ENCODE assay signal across 1 cellular context in the genomic region with DNA sequence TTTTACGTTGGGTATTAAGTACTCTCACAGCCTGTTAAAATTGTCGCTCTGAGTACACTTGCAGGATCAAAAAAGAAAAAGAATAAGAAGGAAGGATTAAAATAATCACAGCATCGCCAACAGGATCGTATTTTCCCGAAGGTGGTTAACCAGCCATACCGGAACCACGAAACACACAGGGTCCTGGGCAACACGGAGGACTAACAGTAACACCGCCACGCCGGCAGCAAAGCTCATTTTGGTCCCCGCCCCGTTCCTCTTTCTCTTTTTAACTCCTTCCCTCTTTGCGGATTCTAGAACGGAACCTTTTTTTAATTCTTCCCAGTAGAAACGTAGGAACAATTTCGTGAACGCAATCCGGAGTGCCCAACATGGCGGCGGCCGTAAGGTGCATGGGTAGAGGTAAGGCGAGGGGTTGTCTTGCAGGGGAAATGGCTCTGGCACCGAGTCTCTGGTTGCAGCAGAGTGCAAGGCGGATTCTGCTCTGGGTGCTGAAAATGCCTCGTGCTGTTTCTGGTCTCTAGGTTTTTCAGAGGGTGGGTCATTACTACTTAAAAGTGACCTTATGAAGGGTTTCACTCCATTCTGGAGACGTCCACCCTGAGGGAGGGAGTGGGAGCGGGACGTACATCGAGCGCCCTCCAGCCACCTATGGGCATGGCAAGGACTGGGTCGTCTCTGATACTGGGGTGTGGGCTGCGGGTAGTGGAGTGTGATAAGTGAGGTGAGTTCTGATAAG.
TF ChIP-seq lines count a peak whose summit lies in the region.

A gene (plus strand): TSS at position 353 of the 739 bp plus-strand sequence. CDS start 19 bp downstream, at position 372.

TF ChIP-seq in HepG2, 621 proteins besides CTCF, POLR2A, EP300 and RAD21 (continued from another document and continues in another):
- TF ChIP-seq, protein P1, sequence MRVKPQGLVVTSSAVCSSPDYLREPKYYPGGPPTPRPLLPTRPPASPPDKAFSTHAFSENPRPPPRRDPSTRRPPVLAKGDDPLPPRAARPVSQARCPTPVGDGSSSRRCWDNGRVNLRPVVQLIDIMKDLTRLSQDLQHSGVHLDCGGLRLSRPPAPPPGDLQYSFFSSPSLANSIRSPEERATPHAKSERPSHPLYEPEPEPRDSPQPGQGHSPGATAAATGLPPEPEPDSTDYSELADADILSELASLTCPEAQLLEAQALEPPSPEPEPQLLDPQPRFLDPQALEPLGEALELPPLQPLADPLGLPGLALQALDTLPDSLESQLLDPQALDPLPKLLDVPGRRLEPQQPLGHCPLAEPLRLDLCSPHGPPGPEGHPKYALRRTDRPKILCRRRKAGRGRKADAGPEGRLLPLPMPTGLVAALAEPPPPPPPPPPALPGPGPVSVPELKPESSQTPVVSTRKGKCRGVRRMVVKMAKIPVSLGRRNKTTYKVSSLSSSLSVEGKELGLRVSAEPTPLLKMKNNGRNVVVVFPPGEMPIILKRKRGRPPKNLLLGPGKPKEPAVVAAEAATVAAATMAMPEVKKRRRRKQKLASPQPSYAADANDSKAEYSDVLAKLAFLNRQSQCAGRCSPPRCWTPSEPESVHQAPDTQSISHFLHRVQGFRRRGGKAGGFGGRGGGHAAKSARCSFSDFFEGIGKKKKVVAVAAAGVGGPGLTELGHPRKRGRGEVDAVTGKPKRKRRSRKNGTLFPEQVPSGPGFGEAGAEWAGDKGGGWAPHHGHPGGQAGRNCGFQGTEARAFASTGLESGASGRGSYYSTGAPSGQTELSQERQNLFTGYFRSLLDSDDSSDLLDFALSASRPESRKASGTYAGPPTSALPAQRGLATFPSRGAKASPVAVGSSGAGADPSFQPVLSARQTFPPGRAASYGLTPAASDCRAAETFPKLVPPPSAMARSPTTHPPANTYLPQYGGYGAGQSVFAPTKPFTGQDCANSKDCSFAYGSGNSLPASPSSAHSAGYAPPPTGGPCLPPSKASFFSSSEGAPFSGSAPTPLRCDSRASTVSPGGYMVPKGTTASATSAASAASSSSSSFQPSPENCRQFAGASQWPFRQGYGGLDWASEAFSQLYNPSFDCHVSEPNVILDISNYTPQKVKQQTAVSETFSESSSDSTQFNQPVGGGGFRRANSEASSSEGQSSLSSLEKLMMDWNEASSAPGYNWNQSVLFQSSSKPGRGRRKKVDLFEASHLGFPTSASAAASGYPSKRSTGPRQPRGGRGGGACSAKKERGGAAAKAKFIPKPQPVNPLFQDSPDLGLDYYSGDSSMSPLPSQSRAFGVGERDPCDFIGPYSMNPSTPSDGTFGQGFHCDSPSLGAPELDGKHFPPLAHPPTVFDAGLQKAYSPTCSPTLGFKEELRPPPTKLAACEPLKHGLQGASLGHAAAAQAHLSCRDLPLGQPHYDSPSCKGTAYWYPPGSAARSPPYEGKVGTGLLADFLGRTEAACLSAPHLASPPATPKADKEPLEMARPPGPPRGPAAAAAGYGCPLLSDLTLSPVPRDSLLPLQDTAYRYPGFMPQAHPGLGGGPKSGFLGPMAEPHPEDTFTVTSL (CRISPR knock-in tag; IDR thresholded peaks at IDR 0.05; ENCODE audit: borderline replicate concordance) = peak; percentile 43; the same call in 1 of the 2 replicates
- TF ChIP-seq, protein P2, sequence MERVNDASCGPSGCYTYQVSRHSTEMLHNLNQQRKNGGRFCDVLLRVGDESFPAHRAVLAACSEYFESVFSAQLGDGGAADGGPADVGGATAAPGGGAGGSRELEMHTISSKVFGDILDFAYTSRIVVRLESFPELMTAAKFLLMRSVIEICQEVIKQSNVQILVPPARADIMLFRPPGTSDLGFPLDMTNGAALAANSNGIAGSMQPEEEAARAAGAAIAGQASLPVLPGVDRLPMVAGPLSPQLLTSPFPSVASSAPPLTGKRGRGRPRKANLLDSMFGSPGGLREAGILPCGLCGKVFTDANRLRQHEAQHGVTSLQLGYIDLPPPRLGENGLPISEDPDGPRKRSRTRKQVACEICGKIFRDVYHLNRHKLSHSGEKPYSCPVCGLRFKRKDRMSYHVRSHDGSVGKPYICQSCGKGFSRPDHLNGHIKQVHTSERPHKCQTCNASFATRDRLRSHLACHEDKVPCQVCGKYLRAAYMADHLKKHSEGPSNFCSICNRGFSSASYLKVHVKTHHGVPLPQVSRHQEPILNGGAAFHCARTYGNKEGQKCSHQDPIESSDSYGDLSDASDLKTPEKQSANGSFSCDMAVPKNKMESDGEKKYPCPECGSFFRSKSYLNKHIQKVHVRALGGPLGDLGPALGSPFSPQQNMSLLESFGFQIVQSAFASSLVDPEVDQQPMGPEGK (CRISPR knock-in tag; IDR thresholded peaks at IDR 0.05) = peak; percentile 53
- no peak for TF ChIP-seq ZNF530 (CRISPR knock-in tag; IDR thresholded peaks at IDR 0.05; ENCODE audit: low read depth)
- TF ChIP-seq PCBP1 (IDR thresholded peaks at IDR 0.05; ENCODE audit: borderline replicate concordance, low read depth, low read length) = 0 out of 2 replicates have a peak, but pooled peaks have one; percentile 45
- TF ChIP-seq, protein P3, sequence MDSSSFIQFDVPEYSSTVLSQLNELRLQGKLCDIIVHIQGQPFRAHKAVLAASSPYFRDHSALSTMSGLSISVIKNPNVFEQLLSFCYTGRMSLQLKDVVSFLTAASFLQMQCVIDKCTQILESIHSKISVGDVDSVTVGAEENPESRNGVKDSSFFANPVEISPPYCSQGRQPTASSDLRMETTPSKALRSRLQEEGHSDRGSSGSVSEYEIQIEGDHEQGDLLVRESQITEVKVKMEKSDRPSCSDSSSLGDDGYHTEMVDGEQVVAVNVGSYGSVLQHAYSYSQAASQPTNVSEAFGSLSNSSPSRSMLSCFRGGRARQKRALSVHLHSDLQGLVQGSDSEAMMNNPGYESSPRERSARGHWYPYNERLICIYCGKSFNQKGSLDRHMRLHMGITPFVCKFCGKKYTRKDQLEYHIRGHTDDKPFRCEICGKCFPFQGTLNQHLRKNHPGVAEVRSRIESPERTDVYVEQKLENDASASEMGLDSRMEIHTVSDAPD (CRISPR knock-in tag; IDR thresholded peaks at IDR 0.05) = no peak
- TF ChIP-seq PTBP1 (IDR thresholded peaks at IDR 0.05; ENCODE audit: low read depth, low read length, poor library complexity, severe bottlenecking) = no peak
- TF ChIP-seq RBFOX2 (IDR thresholded peaks at IDR 0.05; ENCODE audit: low read depth, low read length) = peak; percentile 72; the same call in 1 of the 2 replicates
- 0 out of 2 replicates have a peak, but pooled peaks have one; percentile 36 for TF ChIP-seq CREB1 (IDR thresholded peaks at IDR 0.05)
- peak; percentile 87 for TF ChIP-seq CREB1 (CRISPR knock-in tag; IDR thresholded peaks at IDR 0.05)
- TF ChIP-seq ZNF749 (CRISPR knock-in tag; IDR thresholded peaks at IDR 0.05; ENCODE audit: borderline replicate concordance) = no peak
- no peak for TF ChIP-seq JUN (CRISPR knock-in tag; IDR thresholded peaks at IDR 0.05)
- TF ChIP-seq, protein P4, sequence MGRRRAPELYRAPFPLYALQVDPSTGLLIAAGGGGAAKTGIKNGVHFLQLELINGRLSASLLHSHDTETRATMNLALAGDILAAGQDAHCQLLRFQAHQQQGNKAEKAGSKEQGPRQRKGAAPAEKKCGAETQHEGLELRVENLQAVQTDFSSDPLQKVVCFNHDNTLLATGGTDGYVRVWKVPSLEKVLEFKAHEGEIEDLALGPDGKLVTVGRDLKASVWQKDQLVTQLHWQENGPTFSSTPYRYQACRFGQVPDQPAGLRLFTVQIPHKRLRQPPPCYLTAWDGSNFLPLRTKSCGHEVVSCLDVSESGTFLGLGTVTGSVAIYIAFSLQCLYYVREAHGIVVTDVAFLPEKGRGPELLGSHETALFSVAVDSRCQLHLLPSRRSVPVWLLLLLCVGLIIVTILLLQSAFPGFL (CRISPR knock-in tag; IDR thresholded peaks at IDR 0.05) = no peak
- TF ChIP-seq, protein P5, sequence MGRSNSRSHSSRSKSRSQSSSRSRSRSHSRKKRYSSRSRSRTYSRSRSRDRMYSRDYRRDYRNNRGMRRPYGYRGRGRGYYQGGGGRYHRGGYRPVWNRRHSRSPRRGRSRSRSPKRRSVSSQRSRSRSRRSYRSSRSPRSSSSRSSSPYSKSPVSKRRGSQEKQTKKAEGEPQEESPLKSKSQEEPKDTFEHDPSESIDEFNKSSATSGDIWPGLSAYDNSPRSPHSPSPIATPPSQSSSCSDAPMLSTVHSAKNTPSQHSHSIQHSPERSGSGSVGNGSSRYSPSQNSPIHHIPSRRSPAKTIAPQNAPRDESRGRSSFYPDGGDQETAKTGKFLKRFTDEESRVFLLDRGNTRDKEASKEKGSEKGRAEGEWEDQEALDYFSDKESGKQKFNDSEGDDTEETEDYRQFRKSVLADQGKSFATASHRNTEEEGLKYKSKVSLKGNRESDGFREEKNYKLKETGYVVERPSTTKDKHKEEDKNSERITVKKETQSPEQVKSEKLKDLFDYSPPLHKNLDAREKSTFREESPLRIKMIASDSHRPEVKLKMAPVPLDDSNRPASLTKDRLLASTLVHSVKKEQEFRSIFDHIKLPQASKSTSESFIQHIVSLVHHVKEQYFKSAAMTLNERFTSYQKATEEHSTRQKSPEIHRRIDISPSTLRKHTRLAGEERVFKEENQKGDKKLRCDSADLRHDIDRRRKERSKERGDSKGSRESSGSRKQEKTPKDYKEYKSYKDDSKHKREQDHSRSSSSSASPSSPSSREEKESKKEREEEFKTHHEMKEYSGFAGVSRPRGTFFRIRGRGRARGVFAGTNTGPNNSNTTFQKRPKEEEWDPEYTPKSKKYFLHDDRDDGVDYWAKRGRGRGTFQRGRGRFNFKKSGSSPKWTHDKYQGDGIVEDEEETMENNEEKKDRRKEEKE (IDR thresholded peaks at IDR 0.05) = no peak
- no peak for TF ChIP-seq WIZ (CRISPR knock-in tag; IDR thresholded peaks at IDR 0.05)
- peak; percentile 62 for TF ChIP-seq ZFY (CRISPR knock-in tag; IDR thresholded peaks at IDR 0.05)
- TF ChIP-seq, protein P6, sequence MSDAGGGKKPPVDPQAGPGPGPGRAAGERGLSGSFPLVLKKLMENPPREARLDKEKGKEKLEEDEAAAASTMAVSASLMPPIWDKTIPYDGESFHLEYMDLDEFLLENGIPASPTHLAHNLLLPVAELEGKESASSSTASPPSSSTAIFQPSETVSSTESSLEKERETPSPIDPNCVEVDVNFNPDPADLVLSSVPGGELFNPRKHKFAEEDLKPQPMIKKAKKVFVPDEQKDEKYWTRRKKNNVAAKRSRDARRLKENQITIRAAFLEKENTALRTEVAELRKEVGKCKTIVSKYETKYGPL (CRISPR knock-in tag; IDR thresholded peaks at IDR 0.05) = peak; percentile 34; the same call in 1 of the 2 replicates
- TF ChIP-seq, protein P7, sequence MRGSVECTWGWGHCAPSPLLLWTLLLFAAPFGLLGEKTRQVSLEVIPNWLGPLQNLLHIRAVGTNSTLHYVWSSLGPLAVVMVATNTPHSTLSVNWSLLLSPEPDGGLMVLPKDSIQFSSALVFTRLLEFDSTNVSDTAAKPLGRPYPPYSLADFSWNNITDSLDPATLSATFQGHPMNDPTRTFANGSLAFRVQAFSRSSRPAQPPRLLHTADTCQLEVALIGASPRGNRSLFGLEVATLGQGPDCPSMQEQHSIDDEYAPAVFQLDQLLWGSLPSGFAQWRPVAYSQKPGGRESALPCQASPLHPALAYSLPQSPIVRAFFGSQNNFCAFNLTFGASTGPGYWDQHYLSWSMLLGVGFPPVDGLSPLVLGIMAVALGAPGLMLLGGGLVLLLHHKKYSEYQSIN (CRISPR knock-in tag; IDR thresholded peaks at IDR 0.05; ENCODE audit: borderline replicate concordance) = no peak
- no peak for TF ChIP-seq ZNF260 (CRISPR knock-in tag; IDR thresholded peaks at IDR 0.05; ENCODE audit: borderline replicate concordance, low read depth)
- TF ChIP-seq ZNF776 (CRISPR knock-in tag; IDR thresholded peaks at IDR 0.05) = no peak
- TF ChIP-seq, protein P8, sequence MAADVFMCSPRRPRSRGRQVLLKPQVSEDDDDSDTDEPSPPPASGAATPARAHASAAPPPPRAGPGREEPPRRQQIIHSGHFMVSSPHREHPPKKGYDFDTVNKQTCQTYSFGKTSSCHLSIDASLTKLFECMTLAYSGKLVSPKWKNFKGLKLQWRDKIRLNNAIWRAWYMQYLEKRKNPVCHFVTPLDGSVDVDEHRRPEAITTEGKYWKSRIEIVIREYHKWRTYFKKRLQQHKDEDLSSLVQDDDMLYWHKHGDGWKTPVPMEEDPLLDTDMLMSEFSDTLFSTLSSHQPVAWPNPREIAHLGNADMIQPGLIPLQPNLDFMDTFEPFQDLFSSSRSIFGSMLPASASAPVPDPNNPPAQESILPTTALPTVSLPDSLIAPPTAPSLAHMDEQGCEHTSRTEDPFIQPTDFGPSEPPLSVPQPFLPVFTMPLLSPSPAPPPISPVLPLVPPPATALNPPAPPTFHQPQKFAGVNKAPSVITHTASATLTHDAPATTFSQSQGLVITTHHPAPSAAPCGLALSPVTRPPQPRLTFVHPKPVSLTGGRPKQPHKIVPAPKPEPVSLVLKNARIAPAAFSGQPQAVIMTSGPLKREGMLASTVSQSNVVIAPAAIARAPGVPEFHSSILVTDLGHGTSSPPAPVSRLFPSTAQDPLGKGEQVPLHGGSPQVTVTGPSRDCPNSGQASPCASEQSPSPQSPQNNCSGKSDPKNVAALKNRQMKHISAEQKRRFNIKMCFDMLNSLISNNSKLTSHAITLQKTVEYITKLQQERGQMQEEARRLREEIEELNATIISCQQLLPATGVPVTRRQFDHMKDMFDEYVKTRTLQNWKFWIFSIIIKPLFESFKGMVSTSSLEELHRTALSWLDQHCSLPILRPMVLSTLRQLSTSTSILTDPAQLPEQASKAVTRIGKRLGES (CRISPR knock-in tag; IDR thresholded peaks at IDR 0.05; ENCODE audit: borderline replicate concordance) = 0 out of 2 replicates have a peak, but pooled peaks have one; percentile 87
- peak; percentile 82; the same call in 1 of the 2 replicates for TF ChIP-seq GZF1 (CRISPR knock-in tag; IDR thresholded peaks at IDR 0.05)
- TF ChIP-seq DNMT3B (CRISPR knock-in tag; conservative IDR thresholded peaks at IDR 0.05) = no peak
- TF ChIP-seq TAF1 (CRISPR knock-in tag; IDR thresholded peaks at IDR 0.05) = peak; percentile 100
- no peak for TF ChIP-seq CHD4 (IDR thresholded peaks at IDR 0.05; ENCODE audit: borderline replicate concordance, low read length)
- TF ChIP-seq ZNF737 (CRISPR knock-in tag; IDR thresholded peaks at IDR 0.05; ENCODE audit: borderline replicate concordance) = no peak
- TF ChIP-seq, protein P9, sequence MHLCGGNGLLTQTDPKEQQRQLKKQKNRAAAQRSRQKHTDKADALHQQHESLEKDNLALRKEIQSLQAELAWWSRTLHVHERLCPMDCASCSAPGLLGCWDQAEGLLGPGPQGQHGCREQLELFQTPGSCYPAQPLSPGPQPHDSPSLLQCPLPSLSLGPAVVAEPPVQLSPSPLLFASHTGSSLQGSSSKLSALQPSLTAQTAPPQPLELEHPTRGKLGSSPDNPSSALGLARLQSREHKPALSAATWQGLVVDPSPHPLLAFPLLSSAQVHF (CRISPR knock-in tag; IDR thresholded peaks at IDR 0.05) = 0 out of 2 replicates have a peak, but pooled peaks have one; percentile 12
- no peak for TF ChIP-seq FOXM1 (CRISPR knock-in tag; IDR thresholded peaks at IDR 0.05)
- peak in 1 of 2 experiments; percentile 92; a peak in 2 of 4 replicates for TF ChIP-seq KLF16 (CRISPR knock-in tag; IDR thresholded peaks at IDR 0.05)
